ENCODE assay signal across 9 cellular contexts in the genomic region with DNA sequence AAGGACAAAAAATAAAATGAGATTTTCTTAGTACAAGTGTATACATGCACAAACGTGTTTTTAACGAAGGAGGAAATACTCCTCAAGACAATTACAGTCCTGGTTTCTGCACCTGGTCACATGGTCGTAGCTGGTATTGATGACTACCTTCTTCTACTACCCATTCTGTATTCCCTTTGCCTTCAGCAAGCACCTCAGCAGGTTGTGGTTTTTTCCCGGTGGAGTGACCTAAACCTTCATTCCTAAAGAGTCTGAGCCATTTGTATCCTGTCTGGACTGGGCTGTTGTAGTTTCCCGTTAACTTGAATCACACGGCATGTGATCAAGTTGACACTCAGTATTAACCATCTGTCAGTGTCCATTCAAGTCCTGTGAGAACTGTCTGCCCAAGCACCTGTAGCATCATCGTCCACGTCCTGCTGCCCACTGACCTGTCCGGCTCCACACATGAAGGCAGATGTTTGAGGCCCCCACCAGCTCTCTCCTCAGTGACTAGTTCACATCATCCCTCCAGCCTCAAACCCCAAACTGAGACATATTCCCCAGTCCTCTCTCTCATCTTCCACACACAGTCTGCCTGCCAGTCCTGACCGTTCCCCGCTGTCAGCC.
"Had no signal": no experiment of that assay in that cellular context is flagged by ENCODE, and none has a peak within 500 bp of the region (broad histone marks: within the 10 kb centered on the region; RNA-seq: fewer than 3 reads in every experiment).

No MANE protein-coding gene starts in this region.

- H3K4me1 ChIP-seq: adrenal gland, tibial artery had no signal

- H3K27ac ChIP-seq: adrenal gland, tibial artery, vagina had no signal

- H3K9me3 ChIP-seq: adrenal gland, tibial artery, vagina had no signal

- DNase-seq: activated CD4-positive, alpha-beta T cell treated with anti-CD3 and anti-CD28 coated beads for 48 hours; activated T-cell treated with anti-CD3 and anti-CD28 coated beads for 4 hours; adrenal gland; effector memory CD4-positive, alpha-beta T cell; hippocampal formation; kidney glomerular epithelial cell; tibial artery had no signal

- ATAC-seq: stimulated activated effector memory CD8-positive, alpha-beta T cell treated with anti-CD3 and anti-CD28 coated beads, Interleukin-12 subunit alpha, Interleukin-12 subunit beta, amount 100 ng/mL, for 72 hours had no signal

- H3K4me3 ChIP-seq: adrenal gland, tibial artery, vagina had no signal

- H3K27me3 ChIP-seq: adrenal gland, tibial artery, vagina had no signal
